ENCODE assay signal across 12 cellular contexts in genomic region chr18:74248189-74248975, GRCh38. TPM values are rescaled to one million over a fixed set of nuclear protein-coding genes. Genes with fewer than 3 reads are reported as not detected.
DNase-seq lines count a peak whose midpoint lies in the region; ATAC-seq and TF ChIP-seq lines count a peak whose summit lies in the region.
"Had no signal": no experiment of that assay in that cellular context is flagged by ENCODE, and none has a peak within 500 bp of the region (broad histone marks: within the 10 kb centered on the region; RNA-seq: fewer than 3 reads in every experiment).

No MANE protein-coding gene starts in this region.

- DNase-seq in endothelial cell (ENCODE audit: low spot score) (no peak), HuH-7 (ENCODE audit: low spot score) (no peak), foreskin fibroblast (no peak), NCI-H446 (lab: John Stamatoyannopoulos, UW) (no peak), Karpas-422 (no peak)
- DNase-seq: activated T-cell treated with anti-CD3 and anti-CD28 coated beads, Interleukin-2, amount 50 U/mL, for 48 hours; Caco-2; gastrocnemius medialis had no signal

- H3K27me3 Mint-ChIP-seq in endothelial cell (ENCODE audit: unreplicated experiment) = peaks cover 10% of the 10 kb centered on the region

- no peaks in the 10 kb centered on the region for H3K9me2 ChIP-seq in Karpas-422 (replicated peaks; ENCODE audit: insufficient read depth, low read length)

- peaks cover 20% of the 10 kb centered on the region for H3K36me3 Mint-ChIP-seq in endothelial cell (ENCODE audit: low read depth, unreplicated experiment)

- no peaks in the 10 kb centered on the region for H3K27me3 ChIP-seq in Karpas-422 (ENCODE audit: low read length)
- H3K27me3 ChIP-seq: gastrocnemius medialis had no signal

- H3K4me1 Mint-ChIP-seq in endothelial cell (ENCODE audit: unreplicated experiment) = peaks cover 27% of the 10 kb centered on the region

- H3K4me3 Mint-ChIP-seq in endothelial cell (ENCODE audit: unreplicated experiment) = no peak overlapping the region

- no peak overlapping the region for H2AFZ ChIP-seq in Karpas-422 (ENCODE audit: low read length)
- H2AFZ ChIP-seq: parathyroid adenoma had no signal

- no peaks in the 10 kb centered on the region for H4K20me1 ChIP-seq in Karpas-422 (ENCODE audit: insufficient read depth, low read depth, low read length)

- ATAC-seq in GM18511 (IDR thresholded peaks at IDR 0.05; ENCODE audit: unreplicated experiment) = peak; percentile 89
- ATAC-seq in GM19397 (IDR thresholded peaks at IDR 0.05; ENCODE audit: unreplicated experiment) = peak; percentile 90
- ATAC-seq in HG03064 (IDR thresholded peaks at IDR 0.05; ENCODE audit: low read depth, unreplicated experiment) = peak; percentile 95

- H3K27ac Mint-ChIP-seq in endothelial cell (ENCODE audit: unreplicated experiment) = peak overlapping the region; percentile 44

- no peaks in the 10 kb centered on the region for H3K79me2 ChIP-seq in Karpas-422 (ENCODE audit: low read length)
- H3K79me2 ChIP-seq: parathyroid adenoma had no signal

- no peaks in the 10 kb centered on the region for H3K9me3 Mint-ChIP-seq in endothelial cell (ENCODE audit: unreplicated experiment)

- TF ChIP-seq CTCF in endothelial cell (IDR thresholded peaks at IDR 0.05; ENCODE audit: unreplicated experiment) (no peak), foreskin fibroblast (IDR thresholded peaks at IDR 0.05; ENCODE audit: low read depth, low read length) (no peak)

- no peaks in the 10 kb centered on the region for H3K36me3 ChIP-seq in Karpas-422 (ENCODE audit: insufficient read depth, low read length)

- H3K9ac ChIP-seq in Karpas-422 (ENCODE audit: low read length) = no peak overlapping the region
- H3K9ac ChIP-seq: parathyroid adenoma had no signal

- no peak overlapping the region for H3K27ac ChIP-seq in Karpas-422 (ENCODE audit: low read length)
- H3K27ac ChIP-seq: gastrocnemius medialis, parathyroid adenoma had no signal

- H3K9me3 ChIP-seq in Karpas-422 (ENCODE audit: low read length) = no peaks in the 10 kb centered on the region
- H3K9me3 ChIP-seq: Caco-2, gastrocnemius medialis had no signal

- no peak overlapping the region for H3K4me2 ChIP-seq in Karpas-422 (ENCODE audit: low read depth, low read length, poor library complexity, severe bottlenecking)

- H3K4me3 ChIP-seq in foreskin fibroblast (ENCODE audit: low read depth in 1 of 2, low read length in 2 of 2) = no peak overlapping the region
- H3K4me3 ChIP-seq in Karpas-422 (ENCODE audit: low read length) = no peak overlapping the region
- H3K4me3 ChIP-seq: gastrocnemius medialis had no signal

- peaks cover 8% of the 10 kb centered on the region for H3K4me1 ChIP-seq in Karpas-422 (ENCODE audit: low read length)

RNA-seq across cellular contexts. Expression of gene CYB5A, which starts 43.4 kb away (rescaled TPM):
- 119 TPM for total RNA-seq in endothelial cell (ENCODE audit: unreplicated experiment)
- 43.5 and 50.9 TPM in 2 replicates for total RNA-seq in Karpas-422 (2014; rRNA removed; shearing (Covaris generic); ENCODE audit: low replicate concordance)
